7 cellular contexts compared by ENCODE assay signal in genomic region chrX:50812995-50813842, GRCh38.
DNase-seq lines count a peak whose midpoint lies in the region; ATAC-seq and TF ChIP-seq lines count a peak whose summit lies in the region.

No MANE protein-coding gene starts in this region.

- no peak for ATAC-seq in HG03460 (IDR thresholded peaks at IDR 0.05; ENCODE audit: unreplicated experiment)

- H3K27me3 ChIP-seq in HUES6 (ENCODE audit: control insufficient read depth, insufficient read depth, low read length) (peaks cover 8% of the 10 kb centered on the region; the same call in 1 of the 2 replicates), brain microvascular endothelial cell (replicated peaks) (no peaks in the 10 kb centered on the region), stomach smooth muscle (ENCODE audit: control insufficient read depth in 1 of 2, insufficient read depth in 2 of 2, low read length in 2 of 2) (peaks cover 0 to 8% of the 10 kb centered on the region in 2 donors)

- H3K27ac ChIP-seq in HUES6 (ENCODE audit: low read depth, low read length) (no peak overlapping the region; the same call in 1 of the 2 replicates), brain microvascular endothelial cell (no peak overlapping the region), stomach smooth muscle (ENCODE audit: low read length) (peak overlapping the region; percentile 41)

- peak overlapping the region; percentile 58 for H3K9ac ChIP-seq in HUES6 (ENCODE audit: low read length)
- peak overlapping the region; percentile 41 to 55 for H3K9ac ChIP-seq in stomach smooth muscle (ENCODE audit: low read length in 2 of 2)

- H3K4me3 ChIP-seq in HUES6 (ENCODE audit: low read depth, low read length) (peak overlapping the region; percentile 86), brain microvascular endothelial cell (ENCODE audit: low read depth, low read length) (peak overlapping the region; percentile 63), stomach smooth muscle (ENCODE audit: low read length in 2 of 2) (peak overlapping the region; percentile 68 to 76)

- H3K36me3 ChIP-seq in HUES6 (ENCODE audit: control insufficient read depth, insufficient read depth, low read length): no peaks in the 10 kb centered on the region; the same call in 1 of the 2 replicates
- no peaks in the 10 kb centered on the region for H3K36me3 ChIP-seq in brain microvascular endothelial cell (replicated peaks)
- no peaks in the 10 kb centered on the region for H3K36me3 ChIP-seq in stomach smooth muscle (ENCODE audit: control insufficient read depth in 2 of 2, insufficient read depth in 2 of 2, low read length in 2 of 2)

- no peak for TF ChIP-seq CTCF in brain microvascular endothelial cell (IDR thresholded peaks at IDR 0.05; ENCODE audit: low read depth, low read length, missing control alignments)

- in situ Hi-C loops in brain microvascular endothelial cell (cut with HindIII; ENCODE audit: low pct_ligation_motif_present, low sequenced_read_pairs): no loop called here

- DNase-seq in brain microvascular endothelial cell: peak; percentile 12
- DNase-seq in iris pigment epithelial cell (ENCODE audit: low read depth): peak; percentile 69
- DNase-seq in GDM1 (lab: John Stamatoyannopoulos, UW): no peak
- no peak for DNase-seq in SHP77 treated with DMSO at 0.1 percent for 48 hours (lab: John Stamatoyannopoulos, UW)

- peaks cover 16% of the 10 kb centered on the region for H3K4me1 ChIP-seq in HUES6 (ENCODE audit: control insufficient read depth, insufficient read depth, low read length)
- H3K4me1 ChIP-seq in stomach smooth muscle (ENCODE audit: control insufficient read depth, insufficient read depth, low read length): peaks cover 3% of the 10 kb centered on the region

- H3K9me3 ChIP-seq in HUES6 (ENCODE audit: control insufficient read depth, insufficient read depth, low read depth, low read length): no peaks in the 10 kb centered on the region
- H3K9me3 ChIP-seq in stomach smooth muscle (ENCODE audit: control insufficient read depth in 2 of 2, low read length in 2 of 2): no peaks in the 10 kb centered on the region

Comparison
In these comparisons a context has a peak if more than half of its experiments do, and no peak if none do; other contexts are left out.
1. DNase-seq: peak in brain microvascular endothelial cell (single experiment) and iris pigment epithelial cell (single experiment); none in GDM1 (single experiment) and SHP77 treated with DMSO at 0.1 percent for 48 hours (single experiment).
2. Peak in every context shown above with its lines, with median percentiles within 50 percentile points of each other: H3K4me3 ChIP-seq.